In the genomic region with DNA sequence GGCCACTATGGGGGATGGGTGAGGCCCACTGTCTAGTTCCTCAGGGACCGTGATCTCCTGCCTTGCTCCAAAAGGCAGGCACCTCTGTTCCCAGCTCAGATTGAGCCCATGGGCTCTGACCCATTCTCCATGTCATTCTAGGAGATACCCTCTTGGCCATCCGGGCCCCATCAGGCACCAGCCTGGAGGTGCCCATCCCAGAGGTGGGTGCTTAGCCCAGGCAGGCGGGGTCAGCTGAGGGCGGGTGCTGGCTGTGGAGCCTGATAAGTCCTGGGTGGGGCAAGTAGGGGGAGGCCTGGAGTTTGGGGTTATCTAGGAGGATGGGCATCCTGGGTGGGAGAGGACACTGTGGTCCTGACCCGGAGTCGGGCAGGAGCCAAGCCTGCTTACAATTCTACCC, we compare ENCODE assay signal across 11 cellular contexts. TPM values are rescaled to one million over a fixed set of nuclear protein-coding genes. Genes with fewer than 3 reads are reported as not detected.
DNase-seq lines count a peak whose midpoint lies in the region; ATAC-seq and TF ChIP-seq lines count a peak whose summit lies in the region.
"Had no signal": no experiment of that assay in that cellular context is flagged by ENCODE, and none has a peak within 500 bp of the region (broad histone marks: within the 10 kb centered on the region; RNA-seq: fewer than 3 reads in every experiment).

No MANE protein-coding gene starts in this region.

- no peaks in the 10 kb centered on the region for H3K27me3 Mint-ChIP-seq in effector memory CD8-positive, alpha-beta T cell

- peak overlapping the region; percentile 89 to 94 for H3K27ac Mint-ChIP-seq in effector memory CD8-positive, alpha-beta T cell

- H3K4me3 Mint-ChIP-seq in effector memory CD8-positive, alpha-beta T cell = peak overlapping the region; percentile 84 to 89

- H3K4me2 ChIP-seq in BLaER1 treated with 17β-estradiol and CSF1 and Interleukin-3, amounts not matched to agents 10 nM and 100 nM = peak overlapping the region; percentile 94 to 100 (median 99); a peak in 18 of 22 replicates
- H3K4me2 ChIP-seq in IMR-90 (ENCODE audit: low read depth, low read length) = no peak overlapping the region

- H3K27me3 ChIP-seq in BLaER1 treated with 17β-estradiol and CSF1 and Interleukin-3, amounts not matched to agents 10 nM and 100 nM = no peaks in the 10 kb centered on the region
- H3K27me3 ChIP-seq in IMR-90 (ENCODE audit: control insufficient read depth, insufficient read depth, low read length) = no peaks in the 10 kb centered on the region
- H3K27me3 ChIP-seq: body of pancreas had no signal

- POLR2A ChIA-PET in IMR-90 (lab: Charles Lee; ENCODE audit: unreplicated experiment) = no interaction called here

- peak overlapping the region in 3 of 10 experiments; percentile 89 to 100 (median 96); a peak in 2 of 20 replicates for H3K4me3 ChIP-seq in BLaER1 treated with 17β-estradiol and CSF1 and Interleukin-3, amounts not matched to agents 10 nM and 100 nM
- no peak overlapping the region for H3K4me3 ChIP-seq in IMR-90 (ENCODE audit: insufficient read depth, low read depth, low read length)
- H3K4me3 ChIP-seq: body of pancreas had no signal

- H3K18ac ChIP-seq in IMR-90 (ENCODE audit: low read depth, low read length) = no peak overlapping the region

- H2BK20ac ChIP-seq in IMR-90 (ENCODE audit: low read depth, low read length) = no peak overlapping the region

- H4K91ac ChIP-seq in IMR-90 (ENCODE audit: insufficient read depth, low read depth, low read length) = no peak overlapping the region

- H2AFZ ChIP-seq in IMR-90 (replicated peaks; ENCODE audit: low read length, poor library complexity) = no peak overlapping the region

- H2AK9ac ChIP-seq in IMR-90 (replicated peaks; ENCODE audit: low read depth, low read length, poor library complexity) = peak overlapping the region; percentile 55

- no peak for TF ChIP-seq RAD21 in IMR-90 (IDR thresholded peaks at IDR 0.05; ENCODE audit: low read length)

- CTCF ChIA-PET in IMR-90 (lab: Yijun Ruan, JAX) = no interaction called here

- no peaks in the 10 kb centered on the region for H3K9me3 ChIP-seq in BLaER1 treated with 17β-estradiol and CSF1 and Interleukin-3, amounts not matched to agents 10 nM and 100 nM (replicated peaks in 1 of 11)
- H3K9me3 ChIP-seq in IMR-90 (ENCODE audit: control insufficient read depth, insufficient read depth, low read length) = no peaks in the 10 kb centered on the region
- H3K9me3 ChIP-seq: body of pancreas, HAP-1 had no signal

- H3K36me3 ChIP-seq in BLaER1 treated with 17β-estradiol and CSF1 and Interleukin-3, amounts not matched to agents 10 nM and 100 nM = peaks cover 42 to 65% (median 61%) of the 10 kb centered on the region in 11 experiments
- H3K36me3 ChIP-seq in IMR-90 (ENCODE audit: control insufficient read depth, insufficient read depth, low read length) = peaks cover 51% of the 10 kb centered on the region

- intact Hi-C loops in IMR-90 (cut with micrococcal nuclease) = no loop called here

- dilution Hi-C loops in IMR-90 (cut with HindIII; ENCODE audit: low sequenced_read_pairs, unreplicated experiment) = no loop called here

- peaks cover 28 to 71% (median 68%) of the 10 kb centered on the region in 11 experiments; a peak in 21 of 22 replicates for H4K20me1 ChIP-seq in BLaER1 treated with 17β-estradiol and CSF1 and Interleukin-3, amounts not matched to agents 10 nM and 100 nM
- H4K20me1 ChIP-seq in IMR-90 (ENCODE audit: insufficient read depth, low read length) = peaks cover 34% of the 10 kb centered on the region

- ATAC-seq in IMR-90 (ENCODE audit: low read depth) = no peak
- ATAC-seq in effector memory CD8-positive, alpha-beta T cell (replicated peaks) = no peak
- ATAC-seq: body of pancreas had no signal

- BruUV-seq in IMR-90 (replicated peaks; lab: Mats Ljungman, UMichigan) = no TSS peak

- H3K4me1 Mint-ChIP-seq in effector memory CD8-positive, alpha-beta T cell (ENCODE audit: low read depth in 2 of 2) = peaks cover 41 to 42% of the 10 kb centered on the region in 2 donors

- no peak overlapping the region for H3K4ac ChIP-seq in IMR-90 (ENCODE audit: low read depth, low read length)

- in situ Hi-C loops in IMR-90 (cut with MboI; ENCODE audit: low sequenced_read_pairs) = no loop called here

- H3K56ac ChIP-seq in IMR-90 (ENCODE audit: extremely low read depth, insufficient read depth, low read length) = no peak overlapping the region

- peak overlapping the region; percentile 90 to 98 (median 95); a peak in 20 of 22 replicates for H3K9ac ChIP-seq in BLaER1 treated with 17β-estradiol and CSF1 and Interleukin-3, amounts not matched to agents 10 nM and 100 nM
- no peak overlapping the region for H3K9ac ChIP-seq in IMR-90 (ENCODE audit: low read depth, low read length)

- no peak overlapping the region for H3K23ac ChIP-seq in IMR-90 (ENCODE audit: low read depth, low read length)

- peaks cover 25 to 54% of the 10 kb centered on the region in 2 experiments for H3K79me1 ChIP-seq in IMR-90 (ENCODE audit: low read depth in 1 of 2, low read length in 2 of 2)

- no peak for TF ChIP-seq CTCF in IMR-90 (conservative IDR thresholded peaks at IDR 0.05; ENCODE audit: low read depth, low read length)

- peaks cover 60 to 86% (median 70%) of the 10 kb centered on the region in 10 experiments for H3K4me1 ChIP-seq in BLaER1 treated with 17β-estradiol and CSF1 and Interleukin-3, amounts not matched to agents 10 nM and 100 nM
- peaks cover 15% of the 10 kb centered on the region for H3K4me1 ChIP-seq in IMR-90 (ENCODE audit: control insufficient read depth, insufficient read depth, low read length)

- no peak overlapping the region for H4K8ac ChIP-seq in IMR-90 (ENCODE audit: low read depth in 2 of 2, low read length in 2 of 2)

- no peaks in the 10 kb centered on the region for H3K9me3 Mint-ChIP-seq in effector memory CD8-positive, alpha-beta T cell

- 100% methylated on average over 2 of the region's 6 CpGs; no CpG with 5 or more reads in 1 of the 2 experiments for WGBS in IMR-90 (ENCODE audit: extremely low coverage in 2 of 2, insufficient read length in 1 of 2), 2 experiments

- DNase-seq in IMR-90 (no peak), SHP77 (lab: John Stamatoyannopoulos, UW) (no peak), NCI-H226 (no peak)
- DNase-seq in effector memory CD8-positive, alpha-beta T cell = no peak
- DNase-seq in stimulated activated CD4-positive, alpha-beta T cell treated with anti-CD3 and anti-CD28 coated beads, Interleukin-12 subunit alpha, Interleukin-12 subunit beta, amount 100 ng/mL, for 4 hours = no peak
- DNase-seq: body of pancreas, NCI-H446 treated with DMSO at 0.1 percent for 48 hours, Right ventricle myocardium superior had no signal

- H3K36me3 Mint-ChIP-seq in effector memory CD8-positive, alpha-beta T cell (ENCODE audit: insufficient read depth) = peaks cover 43% of the 10 kb centered on the region

- H2AK5ac ChIP-seq in IMR-90 (ENCODE audit: low read depth, low read length) = no peak overlapping the region

- no peak overlapping the region for H4K5ac ChIP-seq in IMR-90 (ENCODE audit: low read depth, low read length)

- no peak overlapping the region for H2BK5ac ChIP-seq in IMR-90 (ENCODE audit: low read depth, low read length, poor library complexity, severe bottlenecking)

- H2BK15ac ChIP-seq in IMR-90 (ENCODE audit: low read depth, low read length) = no peak overlapping the region

- no peak overlapping the region for H2BK120ac ChIP-seq in IMR-90 (ENCODE audit: low read depth, low read length)

- no peak for TF ChIP-seq POLR2A in IMR-90 (IDR thresholded peaks at IDR 0.05; ENCODE audit: low read depth, low read length)

- H3K14ac ChIP-seq in IMR-90 (replicated peaks; ENCODE audit: low read depth, low read length) = no peak overlapping the region

- H3K9me1 ChIP-seq in IMR-90 (ENCODE audit: insufficient read depth, low read length) = peaks cover 23% of the 10 kb centered on the region

- peak overlapping the region in 5 of 11 experiments; percentile 15 to 94 (median 88); a peak in 7 of 22 replicates for H3K27ac ChIP-seq in BLaER1 treated with 17β-estradiol and CSF1 and Interleukin-3, amounts not matched to agents 10 nM and 100 nM
- no peak overlapping the region for H3K27ac ChIP-seq in IMR-90 (ENCODE audit: insufficient read depth, low read length)
- H3K27ac ChIP-seq: body of pancreas had no signal

TF ChIP-seq in IMR-90, 13 proteins besides CTCF, POLR2A, EP300 and RAD21:
- no peak for TF ChIP-seq FOS (IDR thresholded peaks at IDR 0.05; ENCODE audit: low read depth, low read length)

RNA-seq across cellular contexts. Expression of a gene that starts 2.3 kb away (rescaled TPM):
- 57.5 and 63.4 TPM in 2 replicates for total RNA-seq in IMR-90 (2012; rRNA removed)
- 103 and 106 TPM in 2 replicates for polyA plus RNA-seq in IMR-90 (2012; rRNA removed)
- 82.1 and 82.4 TPM in 2 replicates for polyA plus RNA-seq in IMR-90 (2012; cell fraction: cytosol; rRNA removed)
- 415 and 587 TPM in 2 replicates for polyA plus RNA-seq in IMR-90 (2012; cell fraction: nucleus; rRNA removed; ENCODE audit: low replicate concordance)

RNA-seq across cellular contexts. Expression of a gene that starts 4.3 kb away (rescaled TPM):
- total RNA-seq in IMR-90 (2012; rRNA removed) = not detected in 2 replicates
- 0.09 TPM in 1 of 2 replicates, not detected in the other for polyA plus RNA-seq in IMR-90 (2012; rRNA removed)
- 0.09 and 0.17 TPM in 2 replicates for polyA plus RNA-seq in IMR-90 (2012; cell fraction: cytosol; rRNA removed)
- polyA plus RNA-seq in IMR-90 (2012; cell fraction: nucleus; rRNA removed; ENCODE audit: low replicate concordance) = 0.36 and 1.0 TPM in 2 replicates

RNA-seq across cellular contexts. Expression of a gene that starts 4.7 kb away (rescaled TPM):
- 0.28 and 0.36 TPM in 2 replicates for total RNA-seq in IMR-90 (2012; rRNA removed)
- 1.6 and 1.9 TPM in 2 replicates for polyA plus RNA-seq in IMR-90 (2012; rRNA removed)
- 0.70 and 0.78 TPM in 2 replicates for polyA plus RNA-seq in IMR-90 (2012; cell fraction: cytosol; rRNA removed)
- 7.2 and 21.3 TPM in 2 replicates for polyA plus RNA-seq in IMR-90 (2012; cell fraction: nucleus; rRNA removed; ENCODE audit: low replicate concordance)
- total RNA-seq: skeletal muscle tissue had no signal

RNA-seq across cellular contexts. Expression of a gene that starts 10.5 kb away (rescaled TPM):
- 7.5 and 8.2 TPM in 2 replicates for total RNA-seq in IMR-90 (2012; rRNA removed)
- 43.9 and 47.3 TPM in 2 replicates for polyA plus RNA-seq in IMR-90 (2012; rRNA removed)
- polyA plus RNA-seq in IMR-90 (2012; cell fraction: cytosol; rRNA removed) = 15.4 and 29.8 TPM in 2 replicates
- polyA plus RNA-seq in IMR-90 (2012; cell fraction: nucleus; rRNA removed; ENCODE audit: low replicate concordance) = 309 and 661 TPM in 2 replicates

RNA-seq across cellular contexts. Expression of a gene that starts 23.9 kb away (rescaled TPM):
- total RNA-seq in IMR-90 (2012; rRNA removed) = 5.0 and 6.1 TPM in 2 replicates
- polyA plus RNA-seq in IMR-90 (2012; rRNA removed) = 16.9 and 17.2 TPM in 2 replicates
- 17.3 and 24.9 TPM in 2 replicates for polyA plus RNA-seq in IMR-90 (2012; cell fraction: cytosol; rRNA removed)
- polyA plus RNA-seq in IMR-90 (2012; cell fraction: nucleus; rRNA removed; ENCODE audit: low replicate concordance) = 60.1 and 82.3 TPM in 2 replicates
